Comparison of ENCODE assay signal across 1 cellular context in the genomic region with DNA sequence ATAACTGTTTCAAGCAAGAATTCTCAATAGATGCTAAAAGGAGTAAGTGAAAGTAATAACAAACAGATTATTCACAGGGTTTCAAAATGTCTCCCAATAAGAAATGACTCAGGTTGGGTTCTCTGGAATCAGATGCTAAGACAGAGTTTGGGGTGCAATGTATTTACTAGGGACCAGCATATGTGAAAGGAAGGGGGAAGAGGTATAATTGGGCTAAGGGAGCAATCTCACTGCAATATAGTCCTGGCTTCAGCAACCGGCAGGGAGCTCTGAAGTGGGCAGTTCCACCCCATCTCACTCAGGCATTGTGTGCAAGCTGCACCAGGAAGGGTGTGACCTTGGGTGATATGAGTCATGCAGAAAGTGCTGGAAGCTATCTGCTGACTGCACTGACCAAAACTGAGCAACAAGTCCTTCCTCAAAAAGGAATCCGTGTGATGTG.
A peak's percentile ranks its signal among the peaks of the same experiment; 100 is the strongest.
TF ChIP-seq lines count a peak whose summit lies in the region.

No MANE protein-coding gene starts in this region.

TF ChIP-seq in HepG2, 621 proteins besides CTCF, POLR2A, EP300 and RAD21:
- peak; percentile 77; the same call in 1 of the 2 replicates for TF ChIP-seq ZNF792 (CRISPR knock-in tag; IDR thresholded peaks at IDR 0.05)
- TF ChIP-seq, protein P1, sequence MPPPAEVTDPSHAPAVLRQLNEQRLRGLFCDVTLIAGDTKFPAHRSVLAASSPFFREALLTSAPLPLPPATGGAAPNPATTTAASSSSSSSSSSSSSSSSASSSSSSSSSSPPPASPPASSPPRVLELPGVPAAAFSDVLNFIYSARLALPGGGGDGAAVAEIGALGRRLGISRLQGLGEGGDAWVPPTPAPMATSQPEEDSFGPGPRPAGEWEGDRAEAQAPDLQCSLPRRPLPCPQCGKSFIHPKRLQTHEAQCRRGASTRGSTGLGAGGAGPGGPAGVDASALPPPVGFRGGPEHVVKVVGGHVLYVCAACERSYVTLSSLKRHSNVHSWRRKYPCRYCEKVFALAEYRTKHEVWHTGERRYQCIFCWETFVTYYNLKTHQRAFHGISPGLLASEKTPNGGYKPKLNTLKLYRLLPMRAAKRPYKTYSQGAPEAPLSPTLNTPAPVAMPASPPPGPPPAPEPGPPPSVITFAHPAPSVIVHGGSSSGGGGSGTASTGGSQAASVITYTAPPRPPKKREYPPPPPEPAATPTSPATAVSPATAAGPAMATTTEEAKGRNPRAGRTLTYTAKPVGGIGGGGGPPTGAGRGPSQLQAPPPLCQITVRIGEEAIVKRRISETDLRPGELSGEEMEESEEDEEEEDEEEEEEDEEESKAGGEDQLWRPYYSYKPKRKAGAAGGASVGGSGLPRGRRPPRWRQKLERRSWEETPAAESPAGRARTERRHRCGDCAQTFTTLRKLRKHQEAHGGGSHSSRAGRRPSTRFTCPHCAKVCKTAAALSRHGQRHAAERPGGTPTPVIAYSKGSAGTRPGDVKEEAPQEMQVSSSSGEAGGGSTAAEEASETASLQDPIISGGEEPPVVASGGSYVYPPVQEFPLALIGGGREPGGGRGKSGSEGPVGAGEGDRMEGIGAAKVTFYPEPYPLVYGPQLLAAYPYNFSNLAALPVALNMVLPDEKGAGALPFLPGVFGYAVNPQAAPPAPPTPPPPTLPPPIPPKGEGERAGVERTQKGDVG (CRISPR knock-in tag; IDR thresholded peaks at IDR 0.05; ENCODE audit: borderline replicate concordance): no peak
- 0 out of 2 replicates have a peak, but pooled peaks have one; percentile 42 for TF ChIP-seq ZSCAN9 (CRISPR knock-in tag; IDR thresholded peaks at IDR 0.05; ENCODE audit: borderline replicate concordance)
- TF ChIP-seq, protein P2, sequence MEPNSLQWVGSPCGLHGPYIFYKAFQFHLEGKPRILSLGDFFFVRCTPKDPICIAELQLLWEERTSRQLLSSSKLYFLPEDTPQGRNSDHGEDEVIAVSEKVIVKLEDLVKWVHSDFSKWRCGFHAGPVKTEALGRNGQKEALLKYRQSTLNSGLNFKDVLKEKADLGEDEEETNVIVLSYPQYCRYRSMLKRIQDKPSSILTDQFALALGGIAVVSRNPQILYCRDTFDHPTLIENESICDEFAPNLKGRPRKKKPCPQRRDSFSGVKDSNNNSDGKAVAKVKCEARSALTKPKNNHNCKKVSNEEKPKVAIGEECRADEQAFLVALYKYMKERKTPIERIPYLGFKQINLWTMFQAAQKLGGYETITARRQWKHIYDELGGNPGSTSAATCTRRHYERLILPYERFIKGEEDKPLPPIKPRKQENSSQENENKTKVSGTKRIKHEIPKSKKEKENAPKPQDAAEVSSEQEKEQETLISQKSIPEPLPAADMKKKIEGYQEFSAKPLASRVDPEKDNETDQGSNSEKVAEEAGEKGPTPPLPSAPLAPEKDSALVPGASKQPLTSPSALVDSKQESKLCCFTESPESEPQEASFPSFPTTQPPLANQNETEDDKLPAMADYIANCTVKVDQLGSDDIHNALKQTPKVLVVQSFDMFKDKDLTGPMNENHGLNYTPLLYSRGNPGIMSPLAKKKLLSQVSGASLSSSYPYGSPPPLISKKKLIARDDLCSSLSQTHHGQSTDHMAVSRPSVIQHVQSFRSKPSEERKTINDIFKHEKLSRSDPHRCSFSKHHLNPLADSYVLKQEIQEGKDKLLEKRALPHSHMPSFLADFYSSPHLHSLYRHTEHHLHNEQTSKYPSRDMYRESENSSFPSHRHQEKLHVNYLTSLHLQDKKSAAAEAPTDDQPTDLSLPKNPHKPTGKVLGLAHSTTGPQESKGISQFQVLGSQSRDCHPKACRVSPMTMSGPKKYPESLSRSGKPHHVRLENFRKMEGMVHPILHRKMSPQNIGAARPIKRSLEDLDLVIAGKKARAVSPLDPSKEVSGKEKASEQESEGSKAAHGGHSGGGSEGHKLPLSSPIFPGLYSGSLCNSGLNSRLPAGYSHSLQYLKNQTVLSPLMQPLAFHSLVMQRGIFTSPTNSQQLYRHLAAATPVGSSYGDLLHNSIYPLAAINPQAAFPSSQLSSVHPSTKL (CRISPR knock-in tag; IDR thresholded peaks at IDR 0.05): peak; percentile 72
- TF ChIP-seq ELF3 (CRISPR knock-in tag; IDR thresholded peaks at IDR 0.05): peak; percentile 64
- TF ChIP-seq KDM5B (CRISPR knock-in tag; IDR thresholded peaks at IDR 0.05; ENCODE audit: borderline replicate concordance): no peak
- TF ChIP-seq JUND (CRISPR knock-in tag; IDR thresholded peaks at IDR 0.05): peak; percentile 88
- TF ChIP-seq, protein P3, sequence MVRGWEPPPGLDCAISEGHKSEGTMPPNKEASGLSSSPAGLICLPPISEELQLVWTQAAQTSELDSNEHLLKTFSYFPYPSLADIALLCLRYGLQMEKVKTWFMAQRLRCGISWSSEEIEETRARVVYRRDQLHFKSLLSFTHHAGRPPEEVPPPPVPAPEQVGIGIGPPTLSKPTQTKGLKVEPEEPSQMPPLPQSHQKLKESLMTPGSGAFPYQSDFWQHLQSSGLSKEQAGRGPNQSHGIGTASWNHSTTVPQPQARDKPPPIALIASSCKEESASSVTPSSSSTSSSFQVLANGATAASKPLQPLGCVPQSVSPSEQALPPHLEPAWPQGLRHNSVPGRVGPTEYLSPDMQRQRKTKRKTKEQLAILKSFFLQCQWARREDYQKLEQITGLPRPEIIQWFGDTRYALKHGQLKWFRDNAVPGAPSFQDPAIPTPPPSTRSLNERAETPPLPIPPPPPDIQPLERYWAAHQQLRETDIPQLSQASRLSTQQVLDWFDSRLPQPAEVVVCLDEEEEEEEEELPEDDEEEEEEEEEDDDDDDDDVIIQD (CRISPR knock-in tag; IDR thresholded peaks at IDR 0.05; ENCODE audit: low read depth): peak; percentile 24; the same call in 1 of the 2 replicates
- TF ChIP-seq, protein P4, sequence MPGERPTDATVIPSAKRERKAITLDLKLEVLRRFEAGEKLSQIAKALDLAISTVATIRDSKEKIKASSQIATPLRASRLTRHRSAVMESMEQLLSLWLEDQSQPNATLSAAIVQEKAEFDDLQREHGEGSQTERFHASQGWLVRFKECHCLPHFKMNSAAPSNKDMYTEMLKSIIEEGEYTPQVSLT (CRISPR knock-in tag; IDR thresholded peaks at IDR 0.05; ENCODE audit: borderline replicate concordance, low read depth): no peak
- peak; percentile 75 for TF ChIP-seq GATAD2A (CRISPR knock-in tag; IDR thresholded peaks at IDR 0.05)
- TF ChIP-seq FOSL1 (CRISPR knock-in tag; IDR thresholded peaks at IDR 0.05; ENCODE audit: borderline replicate concordance): peak; percentile 79; the same call in 1 of the 2 replicates
- no peak for TF ChIP-seq KDM5A (IDR thresholded peaks at IDR 0.05; ENCODE audit: borderline replicate concordance, low read length)
- TF ChIP-seq, protein P5, sequence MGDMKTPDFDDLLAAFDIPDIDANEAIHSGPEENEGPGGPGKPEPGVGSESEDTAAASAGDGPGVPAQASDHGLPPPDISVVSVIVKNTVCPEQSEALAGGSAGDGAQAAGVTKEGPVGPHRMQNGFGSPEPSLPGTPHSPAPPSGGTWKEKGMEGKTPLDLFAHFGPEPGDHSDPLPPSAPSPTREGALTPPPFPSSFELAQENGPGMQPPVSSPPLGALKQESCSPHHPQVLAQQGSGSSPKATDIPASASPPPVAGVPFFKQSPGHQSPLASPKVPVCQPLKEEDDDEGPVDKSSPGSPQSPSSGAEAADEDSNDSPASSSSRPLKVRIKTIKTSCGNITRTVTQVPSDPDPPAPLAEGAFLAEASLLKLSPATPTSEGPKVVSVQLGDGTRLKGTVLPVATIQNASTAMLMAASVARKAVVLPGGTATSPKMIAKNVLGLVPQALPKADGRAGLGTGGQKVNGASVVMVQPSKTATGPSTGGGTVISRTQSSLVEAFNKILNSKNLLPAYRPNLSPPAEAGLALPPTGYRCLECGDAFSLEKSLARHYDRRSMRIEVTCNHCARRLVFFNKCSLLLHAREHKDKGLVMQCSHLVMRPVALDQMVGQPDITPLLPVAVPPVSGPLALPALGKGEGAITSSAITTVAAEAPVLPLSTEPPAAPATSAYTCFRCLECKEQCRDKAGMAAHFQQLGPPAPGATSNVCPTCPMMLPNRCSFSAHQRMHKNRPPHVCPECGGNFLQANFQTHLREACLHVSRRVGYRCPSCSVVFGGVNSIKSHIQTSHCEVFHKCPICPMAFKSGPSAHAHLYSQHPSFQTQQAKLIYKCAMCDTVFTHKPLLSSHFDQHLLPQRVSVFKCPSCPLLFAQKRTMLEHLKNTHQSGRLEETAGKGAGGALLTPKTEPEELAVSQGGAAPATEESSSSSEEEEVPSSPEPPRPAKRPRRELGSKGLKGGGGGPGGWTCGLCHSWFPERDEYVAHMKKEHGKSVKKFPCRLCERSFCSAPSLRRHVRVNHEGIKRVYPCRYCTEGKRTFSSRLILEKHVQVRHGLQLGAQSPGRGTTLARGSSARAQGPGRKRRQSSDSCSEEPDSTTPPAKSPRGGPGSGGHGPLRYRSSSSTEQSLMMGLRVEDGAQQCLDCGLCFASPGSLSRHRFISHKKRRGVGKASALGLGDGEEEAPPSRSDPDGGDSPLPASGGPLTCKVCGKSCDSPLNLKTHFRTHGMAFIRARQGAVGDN (CRISPR knock-in tag; IDR thresholded peaks at IDR 0.05): peak; percentile 18; the same call in 1 of the 2 replicates
- TF ChIP-seq SAP130 (CRISPR knock-in tag; IDR thresholded peaks at IDR 0.05; ENCODE audit: low read depth): peak; percentile 44; the same call in 1 of the 2 replicates
- TF ChIP-seq GFI1 (CRISPR knock-in tag; IDR thresholded peaks at IDR 0.05; ENCODE audit: borderline replicate concordance): no peak
- TF ChIP-seq KDM2A (CRISPR knock-in tag; IDR thresholded peaks at IDR 0.05; ENCODE audit: borderline replicate concordance, low read depth): no peak
- peak; percentile 20; the same call in 1 of the 2 replicates for TF ChIP-seq ZNF644 (CRISPR knock-in tag; IDR thresholded peaks at IDR 0.05; ENCODE audit: low read depth)
- TF ChIP-seq SALL1 (CRISPR knock-in tag; IDR thresholded peaks at IDR 0.05): peak; percentile 30; the same call in 1 of the 2 replicates
- no peak for TF ChIP-seq NR2F1 (CRISPR knock-in tag; IDR thresholded peaks at IDR 0.05)
- TF ChIP-seq SOX13 (IDR thresholded peaks at IDR 0.05): no peak
- TF ChIP-seq SOX13 (CRISPR knock-in tag; conservative IDR thresholded peaks at IDR 0.05 in 1 of 2, IDR thresholded peaks at IDR 0.05 in 1 of 2): 0 out of 4 replicates have a peak, but pooled peaks of 1 of the 2 experiments have one; percentile 6
- peak; percentile 98 for TF ChIP-seq FOSL2 (CRISPR knock-in tag; IDR thresholded peaks at IDR 0.05)
- TF ChIP-seq, protein P6, sequence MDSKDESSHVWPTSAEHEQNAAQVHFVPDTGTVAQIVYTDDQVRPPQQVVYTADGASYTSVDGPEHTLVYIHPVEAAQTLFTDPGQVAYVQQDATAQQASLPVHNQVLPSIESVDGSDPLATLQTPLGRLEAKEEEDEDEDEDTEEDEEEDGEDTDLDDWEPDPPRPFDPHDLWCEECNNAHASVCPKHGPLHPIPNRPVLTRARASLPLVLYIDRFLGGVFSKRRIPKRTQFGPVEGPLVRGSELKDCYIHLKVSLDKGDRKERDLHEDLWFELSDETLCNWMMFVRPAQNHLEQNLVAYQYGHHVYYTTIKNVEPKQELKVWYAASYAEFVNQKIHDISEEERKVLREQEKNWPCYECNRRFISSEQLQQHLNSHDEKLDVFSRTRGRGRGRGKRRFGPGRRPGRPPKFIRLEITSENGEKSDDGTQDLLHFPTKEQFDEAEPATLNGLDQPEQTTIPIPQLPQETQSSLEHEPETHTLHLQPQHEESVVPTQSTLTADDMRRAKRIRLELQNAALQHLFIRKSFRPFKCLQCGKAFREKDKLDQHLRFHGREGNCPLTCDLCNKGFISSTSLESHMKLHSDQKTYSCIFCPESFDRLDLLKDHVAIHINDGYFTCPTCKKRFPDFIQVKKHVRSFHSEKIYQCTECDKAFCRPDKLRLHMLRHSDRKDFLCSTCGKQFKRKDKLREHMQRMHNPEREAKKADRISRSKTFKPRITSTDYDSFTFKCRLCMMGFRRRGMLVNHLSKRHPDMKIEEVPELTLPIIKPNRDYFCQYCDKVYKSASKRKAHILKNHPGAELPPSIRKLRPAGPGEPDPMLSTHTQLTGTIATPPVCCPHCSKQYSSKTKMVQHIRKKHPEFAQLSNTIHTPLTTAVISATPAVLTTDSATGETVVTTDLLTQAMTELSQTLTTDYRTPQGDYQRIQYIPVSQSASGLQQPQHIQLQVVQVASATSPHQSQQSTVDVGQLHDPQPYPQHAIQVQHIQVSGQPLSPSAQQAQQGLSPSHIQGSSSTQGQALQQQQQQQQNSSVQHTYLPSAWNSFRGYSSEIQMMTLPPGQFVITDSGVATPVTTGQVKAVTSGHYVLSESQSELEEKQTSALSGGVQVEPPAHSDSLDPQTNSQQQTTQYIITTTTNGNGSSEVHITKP (CRISPR knock-in tag; IDR thresholded peaks at IDR 0.05; ENCODE audit: low read depth): 0 out of 2 replicates have a peak, but pooled peaks have one; percentile 70
- TF ChIP-seq, protein P7, sequence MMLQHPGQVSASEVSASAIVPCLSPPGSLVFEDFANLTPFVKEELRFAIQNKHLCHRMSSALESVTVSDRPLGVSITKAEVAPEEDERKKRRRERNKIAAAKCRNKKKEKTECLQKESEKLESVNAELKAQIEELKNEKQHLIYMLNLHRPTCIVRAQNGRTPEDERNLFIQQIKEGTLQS (CRISPR knock-in tag; IDR thresholded peaks at IDR 0.05): peak; percentile 85
TF ChIP-seq in HepG2: peak in this region for 16.
